In the genomic region with DNA sequence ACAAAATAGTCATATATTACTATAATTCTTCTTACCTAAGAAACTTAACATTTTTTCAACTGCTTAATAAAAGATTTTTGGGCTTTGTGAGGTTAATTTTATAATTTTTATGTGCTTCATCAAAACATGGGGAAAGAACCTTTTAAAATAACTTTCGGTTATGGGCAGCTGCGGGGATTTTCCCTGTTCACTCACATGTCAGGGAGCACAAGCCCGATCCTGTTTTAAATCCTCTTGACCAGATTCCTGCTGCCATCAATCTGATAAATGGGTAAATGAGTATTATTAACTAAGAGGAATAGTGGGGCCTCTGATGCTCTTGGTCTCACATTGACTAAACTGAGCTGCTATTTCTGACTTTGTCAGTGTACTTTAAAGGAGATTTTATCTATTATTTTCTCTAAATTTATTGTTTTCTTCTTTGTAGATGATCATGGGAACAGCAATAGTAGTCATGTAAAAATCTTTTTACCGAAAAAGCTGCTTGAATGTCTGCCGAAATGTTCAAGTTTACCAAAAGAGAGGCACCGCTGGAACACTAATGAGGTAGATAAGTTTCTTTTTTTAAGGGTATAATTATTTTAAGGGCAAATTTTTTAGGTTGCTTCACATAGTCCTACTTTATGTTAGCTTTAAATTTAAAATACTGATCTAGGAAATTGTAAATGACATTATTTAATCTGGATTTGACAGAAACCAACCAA, we compare ENCODE assay signal across 17 cellular contexts. TPM values are rescaled to one million over a fixed set of nuclear protein-coding genes. Genes with fewer than 3 reads are reported as not detected.
DNase-seq lines count a peak whose midpoint lies in the region; ATAC-seq and TF ChIP-seq lines count a peak whose summit lies in the region.
"Had no signal": no experiment of that assay in that cellular context is flagged by ENCODE, and none has a peak within 500 bp of the region (broad histone marks: within the 10 kb centered on the region; RNA-seq: fewer than 3 reads in every experiment).

No MANE protein-coding gene starts in this region.

- H3K79me2 ChIP-seq in mammary epithelial cell (ENCODE audit: insufficient read depth, low read length) (peaks cover 27% of the 10 kb centered on the region), parathyroid adenoma (peaks cover 4% of the 10 kb centered on the region)

- peaks cover 18 to 30% of the 10 kb centered on the region in 2 donors for H3K4me1 Mint-ChIP-seq in effector memory CD8-positive, alpha-beta T cell (ENCODE audit: low read depth in 2 of 2)

- DNase-seq in mammary epithelial cell (peak; percentile 69), breast epithelium (ENCODE audit: low spot score in 2 of 2) (no peak), foreskin keratinocyte (peak in 1 of 2 donors; percentile 50), NCI-H748 (lab: John Stamatoyannopoulos, UW; ENCODE audit: unreplicated experiment) (no peak)
- no peak for DNase-seq in activated T-cell treated with anti-CD3 and anti-CD28 coated beads, Interleukin-2, amount 50 U/mL, for 48 hours
- DNase-seq in stimulated activated CD4-positive, alpha-beta T cell treated with anti-CD3 and anti-CD28 coated beads, Interleukin-2, amount 100 ng/mL, for 24 hours: no peak
- DNase-seq in effector memory CD8-positive, alpha-beta T cell: no peak
- DNase-seq: Calu3; CD4-positive, alpha-beta memory T cell; DMS53; HFFc6; NCI-H1048; NCI-H146; NCI-H2081; NCI-H774 had no signal

- no peak overlapping the region for H3K4me3 Mint-ChIP-seq in effector memory CD8-positive, alpha-beta T cell
- H3K4me3 Mint-ChIP-seq: CD4-positive, alpha-beta memory T cell; HFFc6 had no signal

- no peak for ATAC-seq in foreskin keratinocyte
- no peak for ATAC-seq in effector memory CD8-positive, alpha-beta T cell (replicated peaks)

- no peak overlapping the region for H3K27ac Mint-ChIP-seq in effector memory CD8-positive, alpha-beta T cell
- H3K27ac Mint-ChIP-seq: HFFc6 had no signal

- BruUV-seq in mammary epithelial cell (replicated peaks; lab: Mats Ljungman, UMichigan): no TSS peak

- intact Hi-C loops in mammary epithelial cell (cut with micrococcal nuclease) (no loop called here), breast epithelium (cut with DNase I; ENCODE audit: low total_unique reads) (no loop called here)

- H3K27ac ChIP-seq in mammary epithelial cell (ENCODE audit: insufficient read depth, low read depth, low read length) (peak overlapping the region; percentile 8), breast epithelium (no peak overlapping the region), foreskin keratinocyte (peak overlapping the region; percentile 12), parathyroid adenoma (peak overlapping the region; percentile 62)
- H3K27ac ChIP-seq: 22Rv1 had no signal

- TF ChIP-seq CTCF in mammary epithelial cell (conservative IDR thresholded peaks at IDR 0.05 in 1 of 2, IDR thresholded peaks at IDR 0.05 in 1 of 2; ENCODE audit: extremely low read depth in 1 of 2, insufficient read depth in 1 of 2, low read depth in 1 of 2, low read length in 2 of 2): no peak
- TF ChIP-seq CTCF in breast epithelium (IDR thresholded peaks at IDR 0.05): no peak
- TF ChIP-seq CTCF in foreskin keratinocyte (conservative IDR thresholded peaks at IDR 0.05): no peak
- TF ChIP-seq CTCF in parathyroid adenoma (IDR thresholded peaks at IDR 0.05): no peak

- H3K9ac ChIP-seq in mammary epithelial cell (ENCODE audit: insufficient read depth, low read length) (no peak overlapping the region), parathyroid adenoma (no peak overlapping the region)

- in situ Hi-C loops in mammary epithelial cell (cut with MboI; ENCODE audit: low sequenced_read_pairs in 2 of 2): no loop called here

- no peaks in the 10 kb centered on the region for H3K9me3 Mint-ChIP-seq in effector memory CD8-positive, alpha-beta T cell
- H3K9me3 Mint-ChIP-seq: CD4-positive, alpha-beta memory T cell; HFFc6 had no signal

- H3K27me3 Mint-ChIP-seq in effector memory CD8-positive, alpha-beta T cell: no peaks in the 10 kb centered on the region
- H3K27me3 Mint-ChIP-seq: CD4-positive, alpha-beta memory T cell had no signal

- H4K20me1 ChIP-seq in mammary epithelial cell (ENCODE audit: insufficient read depth, low read length): no peaks in the 10 kb centered on the region

- H3K4me3 ChIP-seq in mammary epithelial cell (replicated peaks in 1 of 3; ENCODE audit: insufficient read depth in 1 of 3, low read depth in 2 of 3, low read length in 3 of 3) (no peak overlapping the region), breast epithelium (no peak overlapping the region), parathyroid adenoma (ENCODE audit: low read depth, low read length) (peak overlapping the region; percentile 3)

- no peaks in the 10 kb centered on the region for H3K36me3 ChIP-seq in mammary epithelial cell (ENCODE audit: insufficient read depth, low read length)
- no peaks in the 10 kb centered on the region for H3K36me3 ChIP-seq in breast epithelium
- H3K36me3 ChIP-seq in parathyroid adenoma (ENCODE audit: control insufficient read depth, insufficient read depth, low read length): no peaks in the 10 kb centered on the region

- H3K4me2 ChIP-seq in mammary epithelial cell (ENCODE audit: insufficient read depth, low read depth, low read length) (no peak overlapping the region), parathyroid adenoma (ENCODE audit: low read length) (peak overlapping the region; percentile 24)

- peaks cover 15% of the 10 kb centered on the region for H3K36me3 Mint-ChIP-seq in effector memory CD8-positive, alpha-beta T cell (ENCODE audit: insufficient read depth)

- H3K9me3 ChIP-seq in mammary epithelial cell (replicated peaks; ENCODE audit: insufficient read depth, low read length): no peaks in the 10 kb centered on the region
- no peaks in the 10 kb centered on the region for H3K9me3 ChIP-seq in breast epithelium
- H3K9me3 ChIP-seq in parathyroid adenoma (ENCODE audit: control insufficient read depth, low read length): no peaks in the 10 kb centered on the region

- 67% methylated on average over 6 of the region's 6 CpGs for WGBS in mammary epithelial cell (ENCODE audit: low coverage, missing lambda C conversion rate)

- H3K27me3 ChIP-seq in mammary epithelial cell (ENCODE audit: insufficient read depth, low read length) (no peaks in the 10 kb centered on the region), breast epithelium (no peaks in the 10 kb centered on the region), foreskin keratinocyte (no peaks in the 10 kb centered on the region), parathyroid adenoma (ENCODE audit: control insufficient read depth, insufficient read depth, low read length) (no peaks in the 10 kb centered on the region)

- TF ChIP-seq POLR2A in breast epithelium (IDR thresholded peaks at IDR 0.05): no peak

- H3K4me1 ChIP-seq in mammary epithelial cell (ENCODE audit: insufficient read depth, low read length) (no peaks in the 10 kb centered on the region), breast epithelium (no peaks in the 10 kb centered on the region), foreskin keratinocyte (peaks cover 3% of the 10 kb centered on the region), parathyroid adenoma (peaks cover 4% of the 10 kb centered on the region)

- dilution Hi-C loops in mammary epithelial cell (cut with HindIII; ENCODE audit: low sequenced_read_pairs): loop anchor here (5.0 kb wide), 1 partner anchor 52 kb away; no protein-coding TSS in a partner anchor

- CTCF ChIA-PET in mammary epithelial cell (lab: Charles Lee; ENCODE audit: low non-redundant PET): no interaction called here

- H2AFZ ChIP-seq in mammary epithelial cell (ENCODE audit: low read depth, low read length) (no peak overlapping the region), parathyroid adenoma (no peak overlapping the region)

RNA-seq across cellular contexts. Expression of a gene that starts 39.6 kb away (rescaled TPM):
- total RNA-seq in mammary epithelial cell: 10 to 100 TPM; 49.5 to 85.1 TPM
- 45.8 TPM for polyA plus RNA-seq in mammary epithelial cell
- 60.3 TPM for polyA minus RNA-seq in mammary epithelial cell
- total RNA-seq in breast epithelium: 10 to 100 TPM; 53.4 to 84.0 (median 61.9) TPM
- 51.2 and 55.7 TPM in 2 replicates for total RNA-seq in foreskin keratinocyte
- 73.6 and 86.7 TPM in 2 replicates for polyA plus RNA-seq in foreskin keratinocyte

Comparison
In these comparisons a context has a peak if more than half of its experiments do, and no peak if none do; other contexts are left out.
1. H3K27ac ChIP-seq: peak in mammary epithelial cell (single experiment), foreskin keratinocyte (single experiment) and parathyroid adenoma (single experiment); none in breast epithelium (0 of 2).